In the genomic region with DNA sequence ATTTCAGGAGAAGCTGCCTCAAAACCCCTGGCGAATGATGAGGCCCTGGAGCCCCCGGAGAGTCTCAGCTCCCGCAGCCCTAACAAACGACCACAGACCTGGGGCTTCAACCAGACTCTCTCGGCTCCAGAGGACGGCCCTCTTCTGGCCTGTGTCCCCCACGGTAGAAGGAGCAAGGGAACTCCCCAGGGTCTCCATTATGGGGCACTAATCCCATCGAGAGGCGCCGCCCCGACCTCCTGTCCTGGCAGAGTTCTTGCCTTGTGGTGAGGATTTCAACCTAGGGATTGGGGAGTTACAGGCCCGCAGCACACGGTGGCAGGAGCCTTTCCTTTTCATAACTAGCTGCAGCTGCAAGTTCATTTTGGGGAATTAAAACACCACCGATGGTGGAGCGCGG, we compare ENCODE assay signal across 27 cellular contexts. TPM values are rescaled to one million over a fixed set of nuclear protein-coding genes. Genes with fewer than 3 reads are reported as not detected.
A peak's percentile ranks its signal among the peaks of the same experiment; 100 is the strongest.
DNase-seq lines count a peak whose midpoint lies in the region; ATAC-seq lines count a peak whose summit lies in the region.
"Had no signal": no experiment of that assay in that cellular context is flagged by ENCODE, and none has a peak within 500 bp of the region (broad histone marks: within the 10 kb centered on the region; RNA-seq: fewer than 3 reads in every experiment).

No MANE protein-coding gene starts in this region.

- H3K36me3 ChIP-seq in muscle layer of colon (ENCODE audit: insufficient read depth, low read length), result no peaks in the 10 kb centered on the region
- H3K36me3 ChIP-seq: thoracic aorta had no signal

- H3K27me3 ChIP-seq in muscle layer of colon (ENCODE audit: control insufficient read depth in 1 of 2, insufficient read depth in 2 of 2, low read length in 2 of 2), result no peaks in the 10 kb centered on the region
- H3K27me3 ChIP-seq: esophagus muscularis mucosa, foreskin keratinocyte, heart right ventricle had no signal

- no peak overlapping the region for H3K27ac Mint-ChIP-seq in activated naive CD8-positive, alpha-beta T cell treated with anti-CD3 and anti-CD28 coated beads, Interleukin-2, amount 50 U/mL, for 24 hours
- H3K27ac Mint-ChIP-seq in activated naive CD8-positive, alpha-beta T cell treated with anti-CD3 and anti-CD28 coated beads for 36 hours, result no peak overlapping the region
- no peak overlapping the region for H3K27ac Mint-ChIP-seq in T-cell
- H3K27ac Mint-ChIP-seq: memory B cell had no signal

- peaks cover 37% of the 10 kb centered on the region for H3K4me1 ChIP-seq in muscle layer of colon (ENCODE audit: insufficient read depth, low read length)
- H3K4me1 ChIP-seq: foreskin keratinocyte had no signal

- no peaks in the 10 kb centered on the region for H3K9me3 ChIP-seq in muscle layer of colon (ENCODE audit: low read length)
- H3K9me3 ChIP-seq: esophagus muscularis mucosa, heart right ventricle, thoracic aorta had no signal

- H3K4me1 Mint-ChIP-seq in activated naive CD8-positive, alpha-beta T cell treated with anti-CD3 and anti-CD28 coated beads, Interleukin-2, amount 50 U/mL, for 24 hours, result peaks cover 20% of the 10 kb centered on the region
- H3K4me1 Mint-ChIP-seq in activated naive CD8-positive, alpha-beta T cell treated with anti-CD3 and anti-CD28 coated beads for 36 hours, result peaks cover 16% of the 10 kb centered on the region
- H3K4me1 Mint-ChIP-seq in T-cell, result peaks cover 16 to 20% (median 18%) of the 10 kb centered on the region in 3 donors
- peaks cover 18% of the 10 kb centered on the region for H3K4me1 Mint-ChIP-seq in activated T-cell treated with anti-CD3 and anti-CD28 coated beads, Interleukin-2, amount 50 U/mL, for 4 hours (ENCODE audit: low read depth)

- DNase-seq in activated naive CD8-positive, alpha-beta T cell treated with anti-CD3 and anti-CD28 coated beads, Interleukin-2, amount 50 U/mL, for 24 hours, result no peak
- DNase-seq in activated naive CD8-positive, alpha-beta T cell treated with anti-CD3 and anti-CD28 coated beads for 36 hours, result no peak
- DNase-seq in T-cell, result no peak
- DNase-seq in activated T-cell treated with anti-CD3 and anti-CD28 coated beads, Interleukin-2, amount 50 U/mL, for 4 hours, result no peak
- no peak for DNase-seq in NOMO-1 (lab: John Stamatoyannopoulos, UW; ENCODE audit: unreplicated experiment in 2 of 2)
- DNase-seq: ACHN; activated CD4-positive, alpha-beta T cell treated with anti-CD3 and anti-CD28 coated beads for 1 hour; activated T-cell treated with anti-CD3 and anti-CD28 coated beads, Interleukin-2, amount 50 U/mL, for 24 hours; anterior cingulate cortex; C1 segment of cervical spinal cord; cortex of kidney; EL; foreskin keratinocyte; heart right ventricle; left cardiac atrium; NCI-H446 treated with DMSO at 0.1 percent for 48 hours; nucleus accumbens; stimulated activated CD4-positive, alpha-beta T cell treated with anti-CD3 and anti-CD28 coated beads, Interleukin-15, amount 100 ng/mL, for 24 hours; stimulated activated naive CD4-positive, alpha-beta T cell treated with Interleukin-2 at 50 U/mL for 16 hours; T-helper 17 cell had no signal

- H3K4me3 ChIP-seq in muscle layer of colon (ENCODE audit: low read depth in 1 of 2, low read length in 2 of 2), result no peak overlapping the region
- H3K4me3 ChIP-seq: GM12878 had no signal

- CTCF ChIA-PET in T-cell (lab: Charles Lee), result no interaction called here

- H3K27me3 Mint-ChIP-seq in activated naive CD8-positive, alpha-beta T cell treated with anti-CD3 and anti-CD28 coated beads, Interleukin-2, amount 50 U/mL, for 24 hours, result no peaks in the 10 kb centered on the region
- no peaks in the 10 kb centered on the region for H3K27me3 Mint-ChIP-seq in activated naive CD8-positive, alpha-beta T cell treated with anti-CD3 and anti-CD28 coated beads for 36 hours
- H3K27me3 Mint-ChIP-seq in T-cell, result no peaks in the 10 kb centered on the region
- H3K27me3 Mint-ChIP-seq in activated T-cell treated with anti-CD3 and anti-CD28 coated beads, Interleukin-2, amount 50 U/mL, for 4 hours (ENCODE audit: low read depth), result no peaks in the 10 kb centered on the region
- H3K27me3 Mint-ChIP-seq: activated T-cell treated with anti-CD3 and anti-CD28 coated beads, Interleukin-2, amount 50 U/mL, for 24 hours; memory B cell; T-helper 17 cell had no signal

- POLR2A ChIA-PET in T-cell (lab: Charles Lee), result interaction anchor here in 1 of 2 donors (0.7 kb wide), 1 partner anchor 206 kb away, joined by 10 read pairs; no protein-coding TSS in a partner anchor

- peaks cover 4% of the 10 kb centered on the region for H3K36me3 Mint-ChIP-seq in activated naive CD8-positive, alpha-beta T cell treated with anti-CD3 and anti-CD28 coated beads, Interleukin-2, amount 50 U/mL, for 24 hours (ENCODE audit: low read depth)
- H3K36me3 Mint-ChIP-seq in activated naive CD8-positive, alpha-beta T cell treated with anti-CD3 and anti-CD28 coated beads for 36 hours, result peaks cover 2% of the 10 kb centered on the region
- peaks cover 11% of the 10 kb centered on the region for H3K36me3 Mint-ChIP-seq in T-cell
- peaks cover 7% of the 10 kb centered on the region for H3K36me3 Mint-ChIP-seq in activated T-cell treated with anti-CD3 and anti-CD28 coated beads, Interleukin-2, amount 50 U/mL, for 4 hours (ENCODE audit: insufficient read depth)

- no peak overlapping the region for H3K9ac ChIP-seq in muscle layer of colon (ENCODE audit: low read length)

- peak overlapping the region; percentile 24 for H3K4me3 Mint-ChIP-seq in activated naive CD8-positive, alpha-beta T cell treated with anti-CD3 and anti-CD28 coated beads, Interleukin-2, amount 50 U/mL, for 24 hours
- no peak overlapping the region for H3K4me3 Mint-ChIP-seq in activated naive CD8-positive, alpha-beta T cell treated with anti-CD3 and anti-CD28 coated beads for 36 hours
- H3K4me3 Mint-ChIP-seq in T-cell, result peak overlapping the region in 2 of 3 donors; percentile 13 to 27
- H3K4me3 Mint-ChIP-seq in activated T-cell treated with anti-CD3 and anti-CD28 coated beads, Interleukin-2, amount 50 U/mL, for 4 hours, result no peak overlapping the region

- no peak for ATAC-seq in activated naive CD8-positive, alpha-beta T cell treated with anti-CD3 and anti-CD28 coated beads, Interleukin-2, amount 50 U/mL, for 24 hours
- ATAC-seq in T-cell (replicated peaks in 1 of 4), result no peak
- no peak for ATAC-seq in GM21723 (IDR thresholded peaks at IDR 0.05; ENCODE audit: unreplicated experiment)
- ATAC-seq in activated T-cell treated with anti-CD3 and anti-CD28 coated beads, Interleukin-2, amount 50 U/mL, for 4 hours, result no peak
- ATAC-seq in GM19328 (IDR thresholded peaks at IDR 0.05; ENCODE audit: unreplicated experiment), result no peak
- ATAC-seq: foreskin keratinocyte, left cardiac atrium had no signal

- H3K9me3 Mint-ChIP-seq in activated naive CD8-positive, alpha-beta T cell treated with anti-CD3 and anti-CD28 coated beads, Interleukin-2, amount 50 U/mL, for 24 hours, result no peaks in the 10 kb centered on the region
- no peaks in the 10 kb centered on the region for H3K9me3 Mint-ChIP-seq in activated naive CD8-positive, alpha-beta T cell treated with anti-CD3 and anti-CD28 coated beads for 36 hours
- H3K9me3 Mint-ChIP-seq in T-cell, result no peaks in the 10 kb centered on the region
- no peaks in the 10 kb centered on the region for H3K9me3 Mint-ChIP-seq in activated T-cell treated with anti-CD3 and anti-CD28 coated beads, Interleukin-2, amount 50 U/mL, for 4 hours
- H3K9me3 Mint-ChIP-seq: activated T-cell treated with anti-CD3 and anti-CD28 coated beads, Interleukin-2, amount 50 U/mL, for 24 hours; memory B cell had no signal

- peak overlapping the region; percentile 97 for H3K27ac ChIP-seq in muscle layer of colon (ENCODE audit: low read depth, low read length)
- H3K27ac ChIP-seq: foreskin keratinocyte had no signal

RNA-seq across cellular contexts. Expression of a gene that starts 6.2 kb away (rescaled TPM):
- total RNA-seq in activated naive CD8-positive, alpha-beta T cell treated with anti-CD3 and anti-CD28 coated beads for 36 hours, result 10 to 100 TPM; 69.3 to 71.4 TPM
- total RNA-seq in T-cell, result 10 to 100 TPM; 52.9 to 74.8 (median 68.2) TPM
- 10 to 100 TPM; 67.8 to 82.3 (median 69.9) TPM for total RNA-seq in activated T-cell treated with anti-CD3 and anti-CD28 coated beads, Interleukin-2, amount 50 U/mL, for 4 hours

RNA-seq across cellular contexts. Expression of a gene that starts 39.8 kb away (rescaled TPM):
- total RNA-seq in activated naive CD8-positive, alpha-beta T cell treated with anti-CD3 and anti-CD28 coated beads for 36 hours, result 10 to 100 TPM; 25.4 to 27.3 TPM
- 100 to 1,000 TPM; 137 to 299 (median 157) TPM for total RNA-seq in T-cell
- total RNA-seq in activated T-cell treated with anti-CD3 and anti-CD28 coated beads, Interleukin-2, amount 50 U/mL, for 4 hours, result 10 to 100 TPM; 43.8 to 45.2 (median 44.7) TPM

Comparison
In these comparisons a context has a peak if more than half of its experiments do, and no peak if none do; other contexts are left out.
1. H3K4me3 Mint-ChIP-seq: peak in activated naive CD8-positive, alpha-beta T cell treated with anti-CD3 and anti-CD28 coated beads, Interleukin-2, amount 50 U/mL, for 24 hours (single experiment) and T-cell (2 of 3); none in activated naive CD8-positive, alpha-beta T cell treated with anti-CD3 and anti-CD28 coated beads for 36 hours (single experiment) and activated T-cell treated with anti-CD3 and anti-CD28 coated beads, Interleukin-2, amount 50 U/mL, for 4 hours (single experiment).